9 cellular contexts compared by ENCODE assay signal in genomic region chr2:170770008-170770303, GRCh38. TPM values are rescaled to one million over a fixed set of nuclear protein-coding genes. Genes with fewer than 3 reads are reported as not detected.
A peak's percentile ranks its signal among the peaks of the same experiment; 100 is the strongest.
DNase-seq lines count a peak whose midpoint lies in the region; ATAC-seq and TF ChIP-seq lines count a peak whose summit lies in the region.
"Had no signal": no experiment of that assay in that cellular context is flagged by ENCODE, and none has a peak within 500 bp of the region (broad histone marks: within the 10 kb centered on the region; RNA-seq: fewer than 3 reads in every experiment).

No MANE protein-coding gene starts in this region.

- POLR2A ChIA-PET in WTC11 (lab: Charles Lee), result interaction anchor here (1.0 to 1.7 kb wide), 2 partner anchors 53 to 54 kb away, joined by 3 to 5 read pairs; no protein-coding TSS in a partner anchor

- peak overlapping the region; percentile 60 for H3K4me3 ChIP-seq in CD4-positive, CD25-positive, alpha-beta regulatory T cell (ENCODE audit: low read depth, low read length)
- H3K4me3 ChIP-seq in iPS-18c (ENCODE audit: insufficient read depth, low read depth, low read length), result peak overlapping the region; percentile 68; the same call in 1 of the 2 replicates
- peak overlapping the region; percentile 73 to 81 for H3K4me3 ChIP-seq in stomach smooth muscle (ENCODE audit: low read length in 2 of 2)

- no peak for TF ChIP-seq CTCF in WTC11 (IDR thresholded peaks at IDR 0.05)

- no peak overlapping the region for H3K27ac ChIP-seq in CD4-positive, CD25-positive, alpha-beta regulatory T cell (ENCODE audit: insufficient read depth, low read length, poor library complexity, severe bottlenecking)
- no peak overlapping the region for H3K27ac ChIP-seq in stomach smooth muscle (ENCODE audit: low read length)

- peaks cover 0 to 2% (median 0%) of the 10 kb centered on the region in 7 donors for H3K9me3 Mint-ChIP-seq in CD4-positive, CD25-positive, alpha-beta regulatory T cell
- H3K9me3 Mint-ChIP-seq in WTC11, result no peaks in the 10 kb centered on the region

- no peak for DNase-seq in CD4-positive, CD25-positive, alpha-beta regulatory T cell
- DNase-seq in WTC11 (ENCODE audit: low spot score), result no peak
- DNase-seq in A172 (ENCODE audit: low spot score), result no peak

- H3K36me3 ChIP-seq in CD4-positive, CD25-positive, alpha-beta regulatory T cell (ENCODE audit: control insufficient read depth, insufficient read depth, low read length), result no peaks in the 10 kb centered on the region
- no peaks in the 10 kb centered on the region for H3K36me3 ChIP-seq in stomach smooth muscle (ENCODE audit: control insufficient read depth in 2 of 2, insufficient read depth in 2 of 2, low read length in 2 of 2)

- ATAC-seq in CD4-positive, CD25-positive, alpha-beta regulatory T cell (ENCODE audit: low read depth in 2 of 2), result no peak
- peak; percentile 25 for ATAC-seq in HG03342 (IDR thresholded peaks at IDR 0.05; ENCODE audit: unreplicated experiment)
- no peak for ATAC-seq in WTC11
- ATAC-seq in HG03175 (IDR thresholded peaks at IDR 0.05; ENCODE audit: unreplicated experiment), result no peak
- no peak for ATAC-seq in HG02885 (IDR thresholded peaks at IDR 0.05; ENCODE audit: poor library complexity, unreplicated experiment)

- H3K4me1 Mint-ChIP-seq in CD4-positive, CD25-positive, alpha-beta regulatory T cell, result peaks cover 0 to 16% (median 10%) of the 10 kb centered on the region in 4 donors
- peaks cover 43% of the 10 kb centered on the region for H3K4me1 Mint-ChIP-seq in WTC11

- H3K9ac ChIP-seq in stomach smooth muscle (ENCODE audit: low read length in 2 of 2), result peak overlapping the region; percentile 49 to 72

- H3K27me3 ChIP-seq in CD4-positive, CD25-positive, alpha-beta regulatory T cell (ENCODE audit: control insufficient read depth, insufficient read depth, low read length), result peaks cover 23% of the 10 kb centered on the region
- H3K27me3 ChIP-seq in stomach smooth muscle (ENCODE audit: control insufficient read depth in 1 of 2, insufficient read depth in 2 of 2, low read length in 2 of 2), result no peaks in the 10 kb centered on the region

- H3K36me3 Mint-ChIP-seq in CD4-positive, CD25-positive, alpha-beta regulatory T cell, result no peaks in the 10 kb centered on the region
- no peaks in the 10 kb centered on the region for H3K36me3 Mint-ChIP-seq in WTC11

- CTCF ChIA-PET in WTC11 (lab: Charles Lee), result interaction anchor here (0.6 to 1.8 kb wide), 6 partner anchors 44 to 1289 kb away, joined by 3 to 8 read pairs (median 4); partner anchors contain the start of gene GAD1

- peaks cover 61% of the 10 kb centered on the region for H3K27me3 Mint-ChIP-seq in CD4-positive, CD25-positive, alpha-beta regulatory T cell
- H3K27me3 Mint-ChIP-seq in WTC11 (ENCODE audit: low read depth), result peaks cover 5% of the 10 kb centered on the region

- H3K4me3 Mint-ChIP-seq in CD4-positive, CD25-positive, alpha-beta regulatory T cell, result peak overlapping the region; percentile 67 to 82 (median 78)
- H3K4me3 Mint-ChIP-seq in WTC11, result peak overlapping the region; percentile 80

- H3K27ac Mint-ChIP-seq in CD4-positive, CD25-positive, alpha-beta regulatory T cell, result peak overlapping the region in 1 of 3 donors; percentile 49
- H3K27ac Mint-ChIP-seq in WTC11, result peak overlapping the region; percentile 57

- peaks cover 14% of the 10 kb centered on the region for H3K4me1 ChIP-seq in CD4-positive, CD25-positive, alpha-beta regulatory T cell (ENCODE audit: control insufficient read depth, insufficient read depth, low read length, poor library complexity, severe bottlenecking)
- peaks cover 6% of the 10 kb centered on the region for H3K4me1 ChIP-seq in stomach smooth muscle (ENCODE audit: control insufficient read depth, insufficient read depth, low read length)

- no peaks in the 10 kb centered on the region for H3K9me3 ChIP-seq in CD4-positive, CD25-positive, alpha-beta regulatory T cell (ENCODE audit: control insufficient read depth in 2 of 2, low read length in 2 of 2)
- no peaks in the 10 kb centered on the region for H3K9me3 ChIP-seq in iPS-18c (ENCODE audit: control insufficient read depth, insufficient read depth, low read length)
- H3K9me3 ChIP-seq in stomach smooth muscle (ENCODE audit: control insufficient read depth in 2 of 2, low read length in 2 of 2), result no peaks in the 10 kb centered on the region

TF ChIP-seq in WTC11, 78 proteins besides CTCF, POLR2A, EP300 and RAD21:
- TF ChIP-seq ZSCAN18 (CRISPR knock-in tag; IDR thresholded peaks at IDR 0.05), result no peak
- TF ChIP-seq IRF2 (CRISPR knock-in tag; IDR thresholded peaks at IDR 0.05; ENCODE audit: borderline replicate concordance, low read depth), result no peak
- TF ChIP-seq JUN (CRISPR knock-in tag; IDR thresholded peaks at IDR 0.05), result no peak
- TF ChIP-seq SOX15 (CRISPR knock-in tag; IDR thresholded peaks at IDR 0.05), result no peak
- TF ChIP-seq FOXK1 (CRISPR knock-in tag; IDR thresholded peaks at IDR 0.05), result no peak
- TF ChIP-seq RORB (CRISPR knock-in tag; IDR thresholded peaks at IDR 0.05), result no peak
- TF ChIP-seq ESRRA (CRISPR knock-in tag; IDR thresholded peaks at IDR 0.05; ENCODE audit: borderline replicate concordance), result no peak
- TF ChIP-seq ATF1 (CRISPR knock-in tag; IDR thresholded peaks at IDR 0.05), result no peak
- no peak for TF ChIP-seq MAX (CRISPR knock-in tag; IDR thresholded peaks at IDR 0.05)

RNA-seq across cellular contexts. Expression of gene ERICH2, which starts 0.2 kb away (rescaled TPM):
- total RNA-seq in CD4-positive, CD25-positive, alpha-beta regulatory T cell, result not detected
- polyA plus RNA-seq in CD4-positive, CD25-positive, alpha-beta regulatory T cell, result not detected
- 1.1 to 1.6 TPM (median 1.1 TPM) in 3 replicates for total RNA-seq in WTC11 (2021)
- 0.33 and 0.53 TPM in 2 replicates for total RNA-seq in A172 (2014; rRNA removed; shearing (Covaris generic))
- total RNA-seq: HT1080 had no signal

RNA-seq across cellular contexts. Expression of gene GAD1, which starts 46.7 kb away (rescaled TPM):
- total RNA-seq in CD4-positive, CD25-positive, alpha-beta regulatory T cell, result not detected
- polyA plus RNA-seq in CD4-positive, CD25-positive, alpha-beta regulatory T cell, result not detected
- 2.5 to 3.6 TPM (median 2.6 TPM) in 3 replicates for total RNA-seq in WTC11 (2021)
- 9.9 and 15.2 TPM in 2 replicates for total RNA-seq in A172 (2014; rRNA removed; shearing (Covaris generic))

RNA-seq across cellular contexts. Expression of gene SP5, which starts 54.8 kb away (rescaled TPM):
- not detected for total RNA-seq in CD4-positive, CD25-positive, alpha-beta regulatory T cell
- not detected for polyA plus RNA-seq in CD4-positive, CD25-positive, alpha-beta regulatory T cell
- 1.7 to 9.7 TPM (median 7.0 TPM) in 3 replicates for total RNA-seq in WTC11 (2021)
- 0.28 and 2.1 TPM in 2 replicates for total RNA-seq in A172 (2014; rRNA removed; shearing (Covaris generic))
- total RNA-seq: HT1080 had no signal
